8 cellular contexts compared by ENCODE assay signal in the genomic region with DNA sequence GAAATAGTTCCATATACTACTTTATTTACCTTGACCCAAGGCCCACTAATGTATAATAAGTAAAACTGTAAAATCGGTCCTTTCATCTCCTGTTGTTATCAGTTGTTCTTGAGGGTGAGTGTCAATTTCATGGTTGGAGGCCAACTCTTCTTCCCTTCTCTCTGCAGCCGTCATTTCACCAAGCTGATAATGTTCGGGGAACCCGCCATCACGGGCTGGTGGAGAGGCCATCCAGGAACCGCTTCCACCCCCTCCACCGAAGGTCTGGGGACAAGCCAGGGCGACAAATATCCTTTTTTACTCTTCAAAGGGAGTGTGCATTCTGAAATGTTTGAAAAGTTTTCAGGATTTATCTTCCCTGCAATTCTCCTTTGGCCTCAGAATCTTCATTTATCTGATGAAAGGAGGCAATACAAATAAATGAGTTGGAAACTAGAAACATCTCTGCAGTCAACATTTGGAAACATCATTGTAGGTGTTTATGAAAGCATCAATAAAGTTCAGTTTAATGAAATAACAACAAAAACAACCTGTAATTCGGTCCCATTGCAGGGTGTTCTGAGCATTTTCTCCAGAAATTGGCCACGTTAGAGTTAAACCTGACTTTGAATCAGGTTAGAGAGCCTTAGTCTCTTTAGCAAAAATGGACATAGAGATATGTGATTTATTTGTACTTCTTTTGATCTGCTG.
DNase-seq lines count a peak whose midpoint lies in the region; ATAC-seq and TF ChIP-seq lines count a peak whose summit lies in the region.

No MANE protein-coding gene starts in this region.

- peak overlapping the region; percentile 40 for H3K4me3 ChIP-seq in CD4-positive, CD25-positive, alpha-beta regulatory T cell (ENCODE audit: low read depth, low read length)
- peak overlapping the region in 1 of 2 donors; percentile 37 for H3K4me3 ChIP-seq in ascending aorta
- no peak overlapping the region for H3K4me3 ChIP-seq in osteoblast (ENCODE audit: insufficient read depth, low read length)
- H3K4me3 ChIP-seq in PC-9: no peak overlapping the region

- no peak for ATAC-seq in CD4-positive, CD25-positive, alpha-beta regulatory T cell (ENCODE audit: low read depth in 2 of 2)
- no peak for ATAC-seq in HG02884 (IDR thresholded peaks at IDR 0.05; ENCODE audit: unreplicated experiment)

- H3K9me3 ChIP-seq in CD4-positive, CD25-positive, alpha-beta regulatory T cell (ENCODE audit: control insufficient read depth in 2 of 2, low read length in 2 of 2): no peaks in the 10 kb centered on the region
- no peaks in the 10 kb centered on the region for H3K9me3 ChIP-seq in ascending aorta
- H3K9me3 ChIP-seq in osteoblast (ENCODE audit: low read depth, low read length): no peaks in the 10 kb centered on the region
- H3K9me3 ChIP-seq in PC-9 (ENCODE audit: insufficient read depth, low read depth): no peaks in the 10 kb centered on the region

- TF ChIP-seq CTCF in HFFc6 (IDR thresholded peaks at IDR 0.05) (no peak), ascending aorta (IDR thresholded peaks at IDR 0.05) (no peak), osteoblast (IDR thresholded peaks at IDR 0.05; ENCODE audit: extremely low read depth, low read depth, low read length) (no peak), PC-9 (conservative IDR thresholded peaks at IDR 0.05) (no peak)

- H3K9me2 ChIP-seq in PC-9 (ENCODE audit: insufficient read depth): no peaks in the 10 kb centered on the region

- H4K20me1 ChIP-seq in osteoblast (ENCODE audit: insufficient read depth, low read length) (peaks cover under 1% of the 10 kb centered on the region), PC-9 (ENCODE audit: insufficient read depth) (no peaks in the 10 kb centered on the region)

- H3K27me3 Mint-ChIP-seq in CD4-positive, CD25-positive, alpha-beta regulatory T cell: no peaks in the 10 kb centered on the region
- H3K27me3 Mint-ChIP-seq in HFFc6 (ENCODE audit: insufficient read depth): no peaks in the 10 kb centered on the region; the same call in 1 of the 2 replicates

- CTCF ChIA-PET in PC-9 (lab: Charles Lee): interaction anchor here (0.6 kb wide), 1 partner anchor 170 kb away, joined by 5 read pairs; no protein-coding TSS in a partner anchor

- peaks cover 0 to 2% (median 0%) of the 10 kb centered on the region in 7 donors for H3K9me3 Mint-ChIP-seq in CD4-positive, CD25-positive, alpha-beta regulatory T cell
- H3K9me3 Mint-ChIP-seq in HFFc6: no peaks in the 10 kb centered on the region

- POLR2A ChIA-PET in PC-9 (lab: Charles Lee; ENCODE audit: unreplicated experiment): no interaction called here

- H3K27me3 ChIP-seq in CD4-positive, CD25-positive, alpha-beta regulatory T cell (ENCODE audit: control insufficient read depth, insufficient read depth, low read length): no peaks in the 10 kb centered on the region
- H3K27me3 ChIP-seq in ascending aorta: no peaks in the 10 kb centered on the region
- no peaks in the 10 kb centered on the region for H3K27me3 ChIP-seq in osteoblast (ENCODE audit: insufficient read depth, low read length)
- H3K27me3 ChIP-seq in PC-9 (ENCODE audit: insufficient read depth, low read depth): no peaks in the 10 kb centered on the region

- H3K79me2 ChIP-seq in osteoblast (ENCODE audit: insufficient read depth, low read length) (peaks cover 34% of the 10 kb centered on the region), PC-9 (ENCODE audit: low read depth) (no peaks in the 10 kb centered on the region; the same call in 1 of the 2 replicates)

- H2AFZ ChIP-seq in osteoblast (ENCODE audit: low read length) (no peak overlapping the region), PC-9 (no peak overlapping the region)

- BruUV-seq in PC-9 (replicated peaks; lab: Mats Ljungman, UMichigan): no TSS peak

- intact Hi-C loops in ascending aorta (cut with DNase I): loop anchor here (1.0 to 2.0 kb wide), 3 partner anchors 15 to 41 kb away; no protein-coding TSS in a partner anchor
- intact Hi-C loops in PC-9 (cut with micrococcal nuclease; ENCODE audit: unreplicated experiment): loop anchor here (2.0 kb wide), 1 partner anchor 273 kb away; no protein-coding TSS in a partner anchor

- peaks cover 63% of the 10 kb centered on the region for H3K4me1 ChIP-seq in CD4-positive, CD25-positive, alpha-beta regulatory T cell (ENCODE audit: control insufficient read depth, insufficient read depth, low read length, poor library complexity, severe bottlenecking)
- H3K4me1 ChIP-seq in ascending aorta (peaks cover 16 to 67% of the 10 kb centered on the region in 2 donors), osteoblast (ENCODE audit: insufficient read depth, low read length) (peaks cover 30% of the 10 kb centered on the region), PC-9 (replicated peaks; ENCODE audit: insufficient read depth) (peaks cover 19% of the 10 kb centered on the region)

- H3F3A ChIP-seq in PC-9 (ENCODE audit: insufficient read depth, low read depth): peaks cover 24% of the 10 kb centered on the region

- DNase-seq in CD4-positive, CD25-positive, alpha-beta regulatory T cell: no peak
- no peak for DNase-seq in HFFc6
- no peak for DNase-seq in ascending aorta (ENCODE audit: low spot score in 2 of 2)
- DNase-seq in osteoblast (ENCODE audit: insufficient read length, low spot score, missing footprints): no peak
- DNase-seq in SIG-M5 treated with dmso at 0.1 percent for 504 hours (lab: John Stamatoyannopoulos, UW; ENCODE audit: unreplicated experiment): no peak
- DNase-seq in PC-9: no peak
- DNase-seq in HK-2 (ENCODE audit: unreplicated experiment): no peak

- H3K4me2 ChIP-seq in osteoblast (ENCODE audit: insufficient read depth, low read length) (no peak overlapping the region), PC-9 (no peak overlapping the region)

- peaks cover 45% of the 10 kb centered on the region for H3K36me3 Mint-ChIP-seq in CD4-positive, CD25-positive, alpha-beta regulatory T cell
- peaks cover 12% of the 10 kb centered on the region for H3K36me3 Mint-ChIP-seq in HFFc6 (ENCODE audit: low read depth)

- peaks cover 40 to 88% (median 66%) of the 10 kb centered on the region in 4 donors for H3K4me1 Mint-ChIP-seq in CD4-positive, CD25-positive, alpha-beta regulatory T cell
- H3K4me1 Mint-ChIP-seq in HFFc6 (ENCODE audit: low read depth): peaks cover 53% of the 10 kb centered on the region

- H3K4me3 Mint-ChIP-seq in CD4-positive, CD25-positive, alpha-beta regulatory T cell: peak overlapping the region; percentile 84 to 95 (median 88)
- no peak overlapping the region for H3K4me3 Mint-ChIP-seq in HFFc6

- peak overlapping the region; percentile 87 for H3K27ac ChIP-seq in CD4-positive, CD25-positive, alpha-beta regulatory T cell (ENCODE audit: insufficient read depth, low read length, poor library complexity, severe bottlenecking)
- H3K27ac ChIP-seq in ascending aorta: peak overlapping the region; percentile 76 to 82
- peak overlapping the region; percentile 30 for H3K27ac ChIP-seq in osteoblast (ENCODE audit: low read depth, low read length)
- no peak overlapping the region for H3K27ac ChIP-seq in PC-9

- peaks cover 3% of the 10 kb centered on the region for H3K36me3 ChIP-seq in CD4-positive, CD25-positive, alpha-beta regulatory T cell (ENCODE audit: control insufficient read depth, insufficient read depth, low read length)
- H3K36me3 ChIP-seq in ascending aorta: no peaks in the 10 kb centered on the region
- peaks cover 6% of the 10 kb centered on the region for H3K36me3 ChIP-seq in osteoblast (ENCODE audit: insufficient read depth, low read length)
- no peaks in the 10 kb centered on the region for H3K36me3 ChIP-seq in PC-9 (ENCODE audit: low read depth)

- H3K27ac Mint-ChIP-seq in CD4-positive, CD25-positive, alpha-beta regulatory T cell: peak overlapping the region; percentile 97 to 100 (median 99)
- peak overlapping the region; percentile 66 for H3K27ac Mint-ChIP-seq in HFFc6
